ENCODE assay signal across 19 cellular contexts in the genomic region with DNA sequence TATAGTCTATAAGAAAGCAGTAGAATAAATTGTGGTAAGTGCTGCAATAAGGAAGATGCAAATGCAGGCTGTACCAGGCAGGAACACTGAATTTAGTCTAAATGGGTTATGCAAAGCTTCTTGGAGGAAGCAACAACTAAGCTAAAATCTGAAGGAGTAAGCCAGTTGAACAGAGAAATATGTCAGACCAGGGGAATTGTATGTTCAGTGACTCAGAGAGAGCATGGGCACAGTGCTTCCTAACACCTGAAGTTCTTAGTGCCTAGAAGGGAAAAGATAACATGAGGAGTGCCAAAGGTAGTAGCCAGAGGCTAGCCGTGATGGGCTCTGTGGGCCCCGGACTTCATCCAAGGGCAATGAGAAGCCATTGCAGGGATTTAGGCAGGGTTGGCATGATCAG.
"Had no signal": no experiment of that assay in that cellular context is flagged by ENCODE, and none has a peak within 500 bp of the region (broad histone marks: within the 10 kb centered on the region; RNA-seq: fewer than 3 reads in every experiment).

No MANE protein-coding gene starts in this region.

- DNase-seq: colonic mucosa; cortex of kidney; effector memory CD4-positive, alpha-beta T cell; foreskin fibroblast; foreskin melanocyte; gastrocnemius medialis; glutamatergic neuron; heart right ventricle; hippocampal formation; kidney; kidney glomerular epithelial cell; left lung; left ventricle myocardium superior; lower lobe of right lung; mesenchymal stem cell; naive thymus-derived CD4-positive, alpha-beta T cell had no signal

- H3K4me1 Mint-ChIP-seq: mesothelial cell of epicardium; naive thymus-derived CD4-positive, alpha-beta T cell had no signal

- H3K36me3 ChIP-seq: colonic mucosa, esophagus muscularis mucosa, gastrocnemius medialis, heart right ventricle, left lung, lower lobe of right lung had no signal

- H3K27ac ChIP-seq: colonic mucosa, esophagus muscularis mucosa, gastrocnemius medialis, heart right ventricle, left lung, lower lobe of right lung had no signal

- H3K36me3 Mint-ChIP-seq: mesothelial cell of epicardium; naive thymus-derived CD4-positive, alpha-beta T cell had no signal

- H3K27me3 ChIP-seq: colonic mucosa, gastrocnemius medialis, left lung had no signal

- H3K4me1 ChIP-seq: colonic mucosa, esophagus muscularis mucosa, gastrocnemius medialis, heart right ventricle, left lung, lower lobe of right lung had no signal

- H3K9me3 ChIP-seq: colonic mucosa, esophagus muscularis mucosa, gastrocnemius medialis, heart right ventricle, left lung, lower lobe of right lung had no signal

- H3K4me3 Mint-ChIP-seq: dendritic cell treated with granulocyte-macrophage colony-stimulating factor and Interleukin-4, amounts not matched to agents 40 ng/mL and 50 ng/mL, for 4 days; mesothelial cell of epicardium; naive thymus-derived CD4-positive, alpha-beta T cell had no signal

- H3K27ac Mint-ChIP-seq: dendritic cell treated with granulocyte-macrophage colony-stimulating factor and Interleukin-4, amounts not matched to agents 40 ng/mL and 50 ng/mL, for 4 days; mesothelial cell of epicardium; naive thymus-derived CD4-positive, alpha-beta T cell had no signal

- ATAC-seq: gastrocnemius medialis; heart right ventricle; left lung; left ventricle myocardium superior; lower lobe of right lung; naive thymus-derived CD4-positive, alpha-beta T cell had no signal

- H3K4me3 ChIP-seq: colonic mucosa, esophagus muscularis mucosa, gastrocnemius medialis, heart right ventricle, left lung, lower lobe of right lung had no signal
